11 cellular contexts compared by ENCODE assay signal in the genomic region with DNA sequence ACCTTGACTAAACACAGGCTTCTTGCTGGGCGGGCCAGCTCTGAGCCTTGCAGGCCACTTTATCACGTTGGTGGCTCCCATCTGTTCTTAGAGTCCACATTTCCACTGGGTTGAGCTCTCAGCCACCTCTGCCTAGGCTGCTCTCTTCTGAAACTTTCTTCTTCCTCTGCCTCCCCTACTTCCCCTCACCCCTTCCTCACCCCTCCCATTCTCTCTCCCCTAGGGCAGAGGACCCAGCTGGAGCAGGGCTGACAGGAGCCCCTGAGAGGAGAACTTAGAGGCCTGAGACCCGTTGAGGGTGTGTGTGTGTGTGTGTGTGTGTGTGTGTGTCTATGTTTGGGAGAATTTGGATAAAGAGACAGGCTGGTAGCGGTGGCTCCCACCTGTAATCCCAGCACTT. TPM values are rescaled to one million over a fixed set of nuclear protein-coding genes. Genes with fewer than 3 reads are reported as not detected.
A peak's percentile ranks its signal among the peaks of the same experiment; 100 is the strongest.
DNase-seq lines count a peak whose midpoint lies in the region; ATAC-seq lines count a peak whose summit lies in the region.
"Had no signal": no experiment of that assay in that cellular context is flagged by ENCODE, and none has a peak within 500 bp of the region (broad histone marks: within the 10 kb centered on the region; RNA-seq: fewer than 3 reads in every experiment).

No MANE protein-coding gene starts in this region.

- peak overlapping the region; percentile 5 for H3K4me3 ChIP-seq in CD8-positive, alpha-beta memory T cell (ENCODE audit: low read length)
- H3K4me3 ChIP-seq in mesendoderm (ENCODE audit: low read length) = no peak overlapping the region

- H3K27me3 ChIP-seq in CD8-positive, alpha-beta memory T cell (ENCODE audit: insufficient read depth, low read length, poor library complexity, severe bottlenecking) = no peaks in the 10 kb centered on the region
- no peaks in the 10 kb centered on the region for H3K27me3 ChIP-seq in mesendoderm (ENCODE audit: insufficient read depth, low read length, poor library complexity)

- no peak overlapping the region for H2BK120ac ChIP-seq in mesendoderm (ENCODE audit: low read depth, low read length)

- no peak overlapping the region for H2BK5ac ChIP-seq in mesendoderm (ENCODE audit: low read length)

- H4K8ac ChIP-seq in mesendoderm (ENCODE audit: low read depth, low read length) = no peak overlapping the region

- H3K4me3 Mint-ChIP-seq in CD8-positive, alpha-beta memory T cell = peak overlapping the region; percentile 72 to 82 (median 76)

- no peak overlapping the region for H2BK15ac ChIP-seq in mesendoderm (replicated peaks; ENCODE audit: low read depth)

- H3K4me1 ChIP-seq in CD8-positive, alpha-beta memory T cell (ENCODE audit: insufficient read depth, low read length) = peaks cover 78% of the 10 kb centered on the region
- no peaks in the 10 kb centered on the region for H3K4me1 ChIP-seq in mesendoderm (ENCODE audit: control insufficient read depth, low read depth, low read length)

- H3K79me2 ChIP-seq in mesendoderm (ENCODE audit: control insufficient read depth, insufficient read depth, low read length) = no peaks in the 10 kb centered on the region

- H3K18ac ChIP-seq in mesendoderm (ENCODE audit: low read length) = peak overlapping the region; percentile 64

- H3K4ac ChIP-seq in mesendoderm (ENCODE audit: low read depth, low read length) = peak overlapping the region; percentile 43

- WGBS in mesendoderm (ENCODE audit: extremely low coverage, insufficient coverage, low lambda C conversion rate) = no CpG with 5 or more reads among the region's 4 CpGs

- H3K27ac Mint-ChIP-seq in CD8-positive, alpha-beta memory T cell = peak overlapping the region; percentile 91 to 99 (median 98)

- no peaks in the 10 kb centered on the region for H3K36me3 ChIP-seq in CD8-positive, alpha-beta memory T cell (ENCODE audit: insufficient read depth, low read length)
- H3K36me3 ChIP-seq in mesendoderm (ENCODE audit: control insufficient read depth, insufficient read depth, low read length) = no peaks in the 10 kb centered on the region

- peaks cover 0 to 3% of the 10 kb centered on the region in 2 donors for H3K27me3 Mint-ChIP-seq in CD8-positive, alpha-beta memory T cell

- peaks cover 83 to 91% (median 83%) of the 10 kb centered on the region in 3 donors for H3K4me1 Mint-ChIP-seq in CD8-positive, alpha-beta memory T cell

- no peaks in the 10 kb centered on the region for H3K9me3 Mint-ChIP-seq in CD8-positive, alpha-beta memory T cell

- H3K23ac ChIP-seq in mesendoderm (ENCODE audit: low read length) = no peak overlapping the region

- H3K36me3 Mint-ChIP-seq in CD8-positive, alpha-beta memory T cell = peaks cover 0 to 4% (median 0%) of the 10 kb centered on the region in 3 donors

- DNase-seq in CD8-positive, alpha-beta memory T cell = no peak
- DNase-seq in HT-29 (ENCODE audit: low spot score) (peak; percentile 20), UCSD-AML1 (lab: John Stamatoyannopoulos, UW; ENCODE audit: unreplicated experiment) (peak; percentile 25), mesendoderm (no peak), 8988T (no peak), NCI-H2196 (lab: John Stamatoyannopoulos, UW; ENCODE audit: unreplicated experiment) (no peak), NCI-H82 (lab: John Stamatoyannopoulos, UW) (no peak)
- DNase-seq: activated CD8-positive, alpha-beta memory T cell treated with anti-CD3 and anti-CD28 coated beads, Interleukin-2, amount 50 U/mL, for 48 hours; stimulated activated naive CD4-positive, alpha-beta T cell had no signal

- no peak overlapping the region for H3K9ac ChIP-seq in mesendoderm (ENCODE audit: low read length)

- peak overlapping the region; percentile 87 for H3K27ac ChIP-seq in CD8-positive, alpha-beta memory T cell (ENCODE audit: low read depth, low read length)
- no peak overlapping the region for H3K27ac ChIP-seq in mesendoderm (ENCODE audit: low read depth, low read length)

- H3K79me1 ChIP-seq in mesendoderm (ENCODE audit: low read length) = no peaks in the 10 kb centered on the region

- CTCF ChIA-PET in CD8-positive, alpha-beta memory T cell (lab: Charles Lee) = interaction anchor here (0.8 to 3.5 kb wide), 5 partner anchors 9 to 138 kb away, joined by 3 to 23 read pairs (median 10); partner anchors contain the start of gene TMSB4X

- no peak overlapping the region for H2AK5ac ChIP-seq in mesendoderm (ENCODE audit: low read length)

- POLR2A ChIA-PET in CD8-positive, alpha-beta memory T cell (lab: Charles Lee) = interaction anchor here (1.2 to 7.5 kb wide), 3 partner anchors 17 to 137 kb away, joined by 3 to 194 read pairs (median 6); partner anchors contain the start of gene TMSB4X

- no peak for ATAC-seq in HG03196 (IDR thresholded peaks at IDR 0.05; ENCODE audit: unreplicated experiment)
- ATAC-seq: SK-N-SH treated with all-trans-retinoic acid at 6 μM for 48 hours had no signal

- H4K5ac ChIP-seq in mesendoderm (ENCODE audit: low read length) = no peak overlapping the region

- no peak overlapping the region for H3K56ac ChIP-seq in mesendoderm (ENCODE audit: low read length)

- no peaks in the 10 kb centered on the region for H3K9me3 ChIP-seq in CD8-positive, alpha-beta memory T cell (ENCODE audit: low read length)

- H3K4me2 ChIP-seq in mesendoderm (ENCODE audit: low read length) = no peak overlapping the region

RNA-seq across cellular contexts. Expression of gene TMSB4X, which starts 19.9 kb away (rescaled TPM):
- total RNA-seq in CD8-positive, alpha-beta memory T cell = 1,000 to 10,000 TPM; 3,415 to 3,478 TPM
- 28,788 TPM for polyA plus RNA-seq in CD8-positive, alpha-beta memory T cell
- 538 and 675 TPM in 2 replicates for total RNA-seq in HT-29 (2014; rRNA removed; shearing (Covaris generic))
- 3,955 TPM for polyA plus RNA-seq in mesendoderm (2013, experiment 1 of 2)
- 4,083 TPM for polyA plus RNA-seq in mesendoderm (2013, experiment 2 of 2)

RNA-seq across cellular contexts. Expression of gene TLR8, which starts 48.6 kb away (rescaled TPM):
- under 1 TPM in 1 of 2 experiments, not detected in 1; 0.07 TPM for total RNA-seq in CD8-positive, alpha-beta memory T cell
- not detected for polyA plus RNA-seq in CD8-positive, alpha-beta memory T cell
- total RNA-seq in HT-29 (2014; rRNA removed; shearing (Covaris generic)) = not detected in 2 replicates
- not detected for polyA plus RNA-seq in mesendoderm (2013, experiment 1 of 2)
- polyA plus RNA-seq in mesendoderm (2013, experiment 2 of 2) = not detected

Comparison
In these comparisons a context has a peak if more than half of its experiments do, and no peak if none do; other contexts are left out.
1. DNase-seq: peak in HT-29 (single experiment) and UCSD-AML1 (single experiment); none in CD8-positive, alpha-beta memory T cell (0 of 5), mesendoderm (single experiment), 8988T (single experiment), NCI-H2196 (single experiment) and NCI-H82 (single experiment).